Comparison of ENCODE assay signal across 8 cellular contexts in the genomic region with DNA sequence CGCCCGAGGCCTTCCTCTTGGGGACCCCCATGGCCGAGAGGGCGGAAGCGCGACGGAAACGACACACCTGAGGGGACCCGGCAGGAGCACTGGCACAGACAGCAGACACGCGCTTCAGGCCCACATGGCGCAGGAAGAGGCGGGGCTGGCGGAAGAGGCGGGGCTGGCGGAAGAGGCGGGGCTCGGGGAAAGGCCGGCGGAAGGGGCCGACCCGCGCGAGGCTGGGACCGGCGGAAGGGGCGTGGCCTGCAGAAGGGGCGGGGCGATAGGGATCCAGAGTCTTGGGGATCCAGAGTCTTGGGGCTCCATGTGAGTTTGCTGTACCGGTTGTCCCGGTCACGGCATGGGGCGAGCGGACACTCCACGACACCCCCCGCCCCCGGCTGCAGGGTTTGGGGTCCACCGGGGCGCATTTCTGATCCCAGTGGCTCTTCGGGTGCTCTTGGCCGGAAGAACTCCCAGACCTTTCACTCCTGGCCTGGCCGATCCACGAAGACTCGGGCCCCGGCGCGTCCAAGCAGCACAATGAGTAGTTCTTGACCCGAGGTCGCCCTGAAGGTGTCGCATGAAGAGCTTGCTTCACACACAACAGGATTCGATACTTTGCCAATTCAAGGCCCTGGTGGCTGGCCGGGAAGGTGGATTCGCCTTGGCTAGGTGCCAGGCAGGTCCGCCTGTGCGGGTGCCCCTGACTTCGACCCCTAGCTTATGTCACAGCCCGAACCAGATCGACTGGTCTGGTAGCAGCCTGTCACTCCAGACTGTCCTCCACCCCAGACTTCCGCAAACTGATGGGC. TPM values are rescaled to one million over a fixed set of nuclear protein-coding genes. Genes with fewer than 3 reads are reported as not detected.
DNase-seq lines count a peak whose midpoint lies in the region; ATAC-seq and TF ChIP-seq lines count a peak whose summit lies in the region.

A gene with protein sequence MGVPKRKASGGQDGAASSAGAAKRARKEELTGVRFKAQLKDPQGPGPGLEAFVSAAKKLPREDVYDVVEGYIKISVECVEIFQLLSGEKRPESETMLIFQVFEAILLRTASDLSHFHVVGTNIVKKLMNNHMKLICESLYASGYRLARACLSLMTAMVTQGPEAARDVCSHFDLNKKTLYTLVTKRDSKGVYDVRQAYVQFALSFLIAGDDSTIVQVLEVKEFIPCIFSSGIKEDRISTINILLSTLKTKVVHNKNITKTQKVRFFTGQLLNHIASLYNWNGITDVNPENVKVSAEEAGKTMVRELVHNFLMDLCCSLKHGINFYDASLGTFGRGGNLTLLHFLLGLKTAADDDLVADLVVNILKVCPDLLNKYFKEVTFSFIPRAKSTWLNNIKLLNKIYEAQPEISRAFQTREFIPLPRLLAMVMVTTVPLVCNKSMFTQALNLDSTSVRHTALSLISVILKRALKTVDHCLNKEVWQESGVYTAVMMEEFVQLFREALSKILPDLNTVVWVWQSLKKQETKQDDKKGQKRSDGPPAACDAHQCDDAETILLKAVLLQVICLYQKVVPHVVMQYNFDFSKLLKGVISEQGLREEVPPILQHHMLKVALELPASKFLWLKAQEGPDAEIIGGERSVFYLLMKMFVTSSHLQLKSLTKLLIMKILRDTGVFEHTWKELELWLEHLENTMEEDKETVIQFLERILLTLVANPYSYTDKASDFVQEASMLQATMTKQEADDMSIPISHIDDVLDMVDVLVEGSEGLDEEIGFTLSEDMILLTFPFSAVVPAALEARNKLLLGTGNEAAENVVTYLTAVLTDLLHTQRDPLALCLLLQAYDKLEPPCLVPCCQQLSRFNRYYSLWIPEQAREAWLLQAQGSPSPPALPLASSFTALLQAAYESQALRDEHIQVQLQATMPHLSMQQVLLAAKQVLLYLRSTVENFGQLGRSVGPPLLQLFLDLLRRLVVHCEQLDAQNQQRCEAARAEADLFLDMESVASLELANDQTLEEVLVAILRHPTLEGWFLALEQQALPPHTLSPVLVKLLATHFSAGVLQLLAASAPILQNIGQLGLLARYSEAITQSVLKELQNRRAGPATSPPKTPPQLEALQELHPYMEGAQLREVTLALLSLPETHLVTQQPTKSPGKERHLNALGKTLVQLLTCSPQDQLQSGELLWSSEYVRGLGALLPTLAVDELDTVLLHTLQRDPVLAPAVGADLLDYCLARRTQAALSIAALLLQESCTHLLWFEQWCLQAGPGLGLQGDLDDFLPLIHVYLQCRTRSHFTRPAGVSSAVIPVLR (N-terminal part only) (minus strand): TSS at position 133 of the 797 bp plus-strand sequence. CDS start 102 bp downstream, at position 31.

- TF ChIP-seq CTCF in AG10803 (conservative IDR thresholded peaks at IDR 0.05; ENCODE audit: low read length): no peak; the same call in 1 of the 2 replicates

- peak; percentile 79 for DNase-seq in AG10803 (ENCODE audit: low read depth)
- DNase-seq in NCI-H460 (ENCODE audit: extremely low read depth, low read depth): peak; percentile 78
- peak; percentile 97 to 98 for DNase-seq in activated CD4-positive, alpha-beta T cell treated with anti-CD3 and anti-CD28 coated beads for 24 hours (ENCODE audit: low read depth in 2 of 2)
- peak; percentile 98 for DNase-seq in cerebellum (ENCODE audit: low spot score)
- peak; percentile 49 for DNase-seq in kidney glomerular epithelial cell (lab: John Stamatoyannopoulos, UW)
- DNase-seq in stimulated activated CD4-positive, alpha-beta T cell treated with anti-CD3 and anti-CD28 coated beads, Interleukin-1b, Interleukin-23, amount 100 ng/mL, for 1 hour (ENCODE audit: low read depth in 2 of 2): peak; percentile 88 to 97

- ATAC-seq in GM19025 (IDR thresholded peaks at IDR 0.05; ENCODE audit: low read depth, unreplicated experiment): peak; percentile 98
- ATAC-seq in HG03196 (IDR thresholded peaks at IDR 0.05; ENCODE audit: unreplicated experiment): peak; percentile 97

- H3K4me3 ChIP-seq in AG10803 (ENCODE audit: low read length): peak within 1 kb of the TSS; percentile 84

RNA-seq across cellular contexts. Expression of the gene that starts here (rescaled TPM):
- 25.4 and 26.4 TPM in 2 replicates for total RNA-seq in NCI-H460 (2014; rRNA removed; shearing (Covaris generic))
- polyA plus RNA-seq in NCI-H460 (2014; cell fraction: nucleus; rRNA removed): 20.6 and 31.2 TPM in 2 replicates
- total RNA-seq in cerebellum: 20.6 TPM

Comparison
In these comparisons a context has a peak if more than half of its experiments do, and no peak if none do; other contexts are left out.
1. Peak in every context shown above with its lines: DNase-seq, ATAC-seq and H3K4me3 ChIP-seq.